Comparison of ENCODE assay signal across 1 cellular context in the genomic region with DNA sequence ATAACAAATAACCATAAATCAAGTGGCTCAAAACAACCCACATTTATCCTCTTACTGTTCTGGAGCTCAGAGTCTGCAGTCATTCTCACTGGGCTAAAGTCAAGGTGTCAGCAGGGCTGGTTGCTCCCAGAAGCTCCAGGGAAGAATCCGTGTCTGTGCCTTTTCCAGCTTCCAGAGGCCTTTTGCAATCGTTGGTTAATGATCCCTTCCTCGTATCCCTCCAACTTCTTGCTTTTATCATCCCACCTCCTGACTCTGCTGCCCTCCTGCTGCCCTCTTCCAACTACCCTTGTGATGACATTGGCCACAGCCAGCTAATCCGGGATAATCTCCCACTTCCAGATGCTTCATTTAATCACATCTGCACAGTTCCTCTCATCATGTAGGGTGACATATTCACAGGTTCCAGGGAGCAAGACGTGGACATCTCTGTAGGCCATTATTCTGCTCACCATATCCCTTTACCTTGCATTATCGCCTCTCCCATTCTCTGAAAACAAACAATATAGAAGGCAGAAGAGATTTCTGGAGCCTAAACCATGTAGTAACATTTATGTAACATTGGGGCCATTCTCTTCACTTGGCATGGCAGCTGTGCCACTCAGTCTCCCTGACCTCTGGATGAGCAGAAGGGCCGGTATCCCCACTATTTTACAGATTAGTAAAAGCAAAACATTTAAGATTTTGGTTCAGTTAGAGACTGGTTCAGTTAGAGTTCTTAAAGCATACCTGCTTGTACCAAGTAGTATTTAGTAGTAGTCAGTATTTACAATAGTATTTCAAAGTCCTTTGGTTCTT.
A peak's percentile ranks its signal among the peaks of the same experiment; 100 is the strongest.
TF ChIP-seq lines count a peak whose summit lies in the region.

No MANE protein-coding gene starts in this region.

TF ChIP-seq in HepG2, 621 proteins besides CTCF, POLR2A, EP300 and RAD21 (continued from another document and continues in another):
- TF ChIP-seq, protein P1, sequence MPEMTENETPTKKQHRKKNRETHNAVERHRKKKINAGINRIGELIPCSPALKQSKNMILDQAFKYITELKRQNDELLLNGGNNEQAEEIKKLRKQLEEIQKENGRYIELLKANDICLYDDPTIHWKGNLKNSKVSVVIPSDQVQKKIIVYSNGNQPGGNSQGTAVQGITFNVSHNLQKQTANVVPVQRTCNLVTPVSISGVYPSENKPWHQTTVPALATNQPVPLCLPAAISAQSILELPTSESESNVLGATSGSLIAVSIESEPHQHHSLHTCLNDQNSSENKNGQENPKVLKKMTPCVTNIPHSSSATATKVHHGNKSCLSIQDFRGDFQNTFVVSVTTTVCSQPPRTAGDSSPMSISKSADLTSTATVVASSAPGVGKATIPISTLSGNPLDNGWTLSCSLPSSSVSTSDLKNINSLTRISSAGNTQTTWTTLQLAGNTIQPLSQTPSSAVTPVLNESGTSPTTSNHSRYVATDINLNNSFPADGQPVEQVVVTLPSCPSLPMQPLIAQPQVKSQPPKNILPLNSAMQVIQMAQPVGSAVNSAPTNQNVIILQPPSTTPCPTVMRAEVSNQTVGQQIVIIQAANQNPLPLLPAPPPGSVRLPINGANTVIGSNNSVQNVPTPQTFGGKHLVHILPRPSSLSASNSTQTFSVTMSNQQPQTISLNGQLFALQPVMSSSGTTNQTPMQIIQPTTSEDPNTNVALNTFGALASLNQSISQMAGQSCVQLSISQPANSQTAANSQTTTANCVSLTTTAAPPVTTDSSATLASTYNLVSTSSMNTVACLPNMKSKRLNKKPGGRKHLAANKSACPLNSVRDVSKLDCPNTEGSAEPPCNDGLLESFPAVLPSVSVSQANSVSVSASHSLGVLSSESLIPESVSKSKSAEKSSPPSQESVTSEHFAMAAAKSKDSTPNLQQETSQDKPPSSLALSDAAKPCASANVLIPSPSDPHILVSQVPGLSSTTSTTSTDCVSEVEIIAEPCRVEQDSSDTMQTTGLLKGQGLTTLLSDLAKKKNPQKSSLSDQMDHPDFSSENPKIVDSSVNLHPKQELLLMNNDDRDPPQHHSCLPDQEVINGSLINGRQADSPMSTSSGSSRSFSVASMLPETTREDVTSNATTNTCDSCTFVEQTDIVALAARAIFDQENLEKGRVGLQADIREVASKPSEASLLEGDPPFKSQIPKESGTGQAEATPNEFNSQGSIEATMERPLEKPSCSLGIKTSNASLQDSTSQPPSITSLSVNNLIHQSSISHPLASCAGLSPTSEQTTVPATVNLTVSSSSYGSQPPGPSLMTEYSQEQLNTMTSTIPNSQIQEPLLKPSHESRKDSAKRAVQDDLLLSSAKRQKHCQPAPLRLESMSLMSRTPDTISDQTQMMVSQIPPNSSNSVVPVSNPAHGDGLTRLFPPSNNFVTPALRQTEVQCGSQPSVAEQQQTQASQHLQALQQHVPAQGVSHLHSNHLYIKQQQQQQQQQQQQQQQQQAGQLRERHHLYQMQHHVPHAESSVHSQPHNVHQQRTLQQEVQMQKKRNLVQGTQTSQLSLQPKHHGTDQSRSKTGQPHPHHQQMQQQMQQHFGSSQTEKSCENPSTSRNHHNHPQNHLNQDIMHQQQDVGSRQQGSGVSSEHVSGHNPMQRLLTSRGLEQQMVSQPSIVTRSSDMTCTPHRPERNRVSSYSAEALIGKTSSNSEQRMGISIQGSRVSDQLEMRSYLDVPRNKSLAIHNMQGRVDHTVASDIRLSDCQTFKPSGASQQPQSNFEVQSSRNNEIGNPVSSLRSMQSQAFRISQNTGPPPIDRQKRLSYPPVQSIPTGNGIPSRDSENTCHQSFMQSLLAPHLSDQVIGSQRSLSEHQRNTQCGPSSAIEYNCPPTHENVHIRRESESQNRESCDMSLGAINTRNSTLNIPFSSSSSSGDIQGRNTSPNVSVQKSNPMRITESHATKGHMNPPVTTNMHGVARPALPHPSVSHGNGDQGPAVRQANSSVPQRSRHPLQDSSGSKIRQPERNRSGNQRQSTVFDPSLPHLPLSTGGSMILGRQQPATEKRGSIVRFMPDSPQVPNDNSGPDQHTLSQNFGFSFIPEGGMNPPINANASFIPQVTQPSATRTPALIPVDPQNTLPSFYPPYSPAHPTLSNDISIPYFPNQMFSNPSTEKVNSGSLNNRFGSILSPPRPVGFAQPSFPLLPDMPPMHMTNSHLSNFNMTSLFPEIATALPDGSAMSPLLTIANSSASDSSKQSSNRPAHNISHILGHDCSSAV (CRISPR knock-in tag; IDR thresholded peaks at IDR 0.05; ENCODE audit: borderline replicate concordance): no peak
- 0 out of 2 replicates have a peak, but pooled peaks have one; percentile 24 for TF ChIP-seq ZNF605 (CRISPR knock-in tag; IDR thresholded peaks at IDR 0.05)
- TF ChIP-seq, protein P2, sequence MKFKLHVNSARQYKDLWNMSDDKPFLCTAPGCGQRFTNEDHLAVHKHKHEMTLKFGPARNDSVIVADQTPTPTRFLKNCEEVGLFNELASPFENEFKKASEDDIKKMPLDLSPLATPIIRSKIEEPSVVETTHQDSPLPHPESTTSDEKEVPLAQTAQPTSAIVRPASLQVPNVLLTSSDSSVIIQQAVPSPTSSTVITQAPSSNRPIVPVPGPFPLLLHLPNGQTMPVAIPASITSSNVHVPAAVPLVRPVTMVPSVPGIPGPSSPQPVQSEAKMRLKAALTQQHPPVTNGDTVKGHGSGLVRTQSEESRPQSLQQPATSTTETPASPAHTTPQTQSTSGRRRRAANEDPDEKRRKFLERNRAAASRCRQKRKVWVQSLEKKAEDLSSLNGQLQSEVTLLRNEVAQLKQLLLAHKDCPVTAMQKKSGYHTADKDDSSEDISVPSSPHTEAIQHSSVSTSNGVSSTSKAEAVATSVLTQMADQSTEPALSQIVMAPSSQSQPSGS (CRISPR knock-in tag; IDR thresholded peaks at IDR 0.05): no peak
- TF ChIP-seq, protein P3, sequence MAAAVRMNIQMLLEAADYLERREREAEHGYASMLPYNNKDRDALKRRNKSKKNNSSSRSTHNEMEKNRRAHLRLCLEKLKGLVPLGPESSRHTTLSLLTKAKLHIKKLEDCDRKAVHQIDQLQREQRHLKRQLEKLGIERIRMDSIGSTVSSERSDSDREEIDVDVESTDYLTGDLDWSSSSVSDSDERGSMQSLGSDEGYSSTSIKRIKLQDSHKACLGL (CRISPR knock-in tag; IDR thresholded peaks at IDR 0.05): no peak
- TF ChIP-seq, protein P4, sequence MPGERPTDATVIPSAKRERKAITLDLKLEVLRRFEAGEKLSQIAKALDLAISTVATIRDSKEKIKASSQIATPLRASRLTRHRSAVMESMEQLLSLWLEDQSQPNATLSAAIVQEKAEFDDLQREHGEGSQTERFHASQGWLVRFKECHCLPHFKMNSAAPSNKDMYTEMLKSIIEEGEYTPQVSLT (CRISPR knock-in tag; IDR thresholded peaks at IDR 0.05; ENCODE audit: borderline replicate concordance, low read depth): no peak
- TF ChIP-seq, protein P5, sequence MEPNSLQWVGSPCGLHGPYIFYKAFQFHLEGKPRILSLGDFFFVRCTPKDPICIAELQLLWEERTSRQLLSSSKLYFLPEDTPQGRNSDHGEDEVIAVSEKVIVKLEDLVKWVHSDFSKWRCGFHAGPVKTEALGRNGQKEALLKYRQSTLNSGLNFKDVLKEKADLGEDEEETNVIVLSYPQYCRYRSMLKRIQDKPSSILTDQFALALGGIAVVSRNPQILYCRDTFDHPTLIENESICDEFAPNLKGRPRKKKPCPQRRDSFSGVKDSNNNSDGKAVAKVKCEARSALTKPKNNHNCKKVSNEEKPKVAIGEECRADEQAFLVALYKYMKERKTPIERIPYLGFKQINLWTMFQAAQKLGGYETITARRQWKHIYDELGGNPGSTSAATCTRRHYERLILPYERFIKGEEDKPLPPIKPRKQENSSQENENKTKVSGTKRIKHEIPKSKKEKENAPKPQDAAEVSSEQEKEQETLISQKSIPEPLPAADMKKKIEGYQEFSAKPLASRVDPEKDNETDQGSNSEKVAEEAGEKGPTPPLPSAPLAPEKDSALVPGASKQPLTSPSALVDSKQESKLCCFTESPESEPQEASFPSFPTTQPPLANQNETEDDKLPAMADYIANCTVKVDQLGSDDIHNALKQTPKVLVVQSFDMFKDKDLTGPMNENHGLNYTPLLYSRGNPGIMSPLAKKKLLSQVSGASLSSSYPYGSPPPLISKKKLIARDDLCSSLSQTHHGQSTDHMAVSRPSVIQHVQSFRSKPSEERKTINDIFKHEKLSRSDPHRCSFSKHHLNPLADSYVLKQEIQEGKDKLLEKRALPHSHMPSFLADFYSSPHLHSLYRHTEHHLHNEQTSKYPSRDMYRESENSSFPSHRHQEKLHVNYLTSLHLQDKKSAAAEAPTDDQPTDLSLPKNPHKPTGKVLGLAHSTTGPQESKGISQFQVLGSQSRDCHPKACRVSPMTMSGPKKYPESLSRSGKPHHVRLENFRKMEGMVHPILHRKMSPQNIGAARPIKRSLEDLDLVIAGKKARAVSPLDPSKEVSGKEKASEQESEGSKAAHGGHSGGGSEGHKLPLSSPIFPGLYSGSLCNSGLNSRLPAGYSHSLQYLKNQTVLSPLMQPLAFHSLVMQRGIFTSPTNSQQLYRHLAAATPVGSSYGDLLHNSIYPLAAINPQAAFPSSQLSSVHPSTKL (CRISPR knock-in tag; IDR thresholded peaks at IDR 0.05): 0 out of 2 replicates have a peak, but pooled peaks have one; percentile 46
- TF ChIP-seq, protein P6, sequence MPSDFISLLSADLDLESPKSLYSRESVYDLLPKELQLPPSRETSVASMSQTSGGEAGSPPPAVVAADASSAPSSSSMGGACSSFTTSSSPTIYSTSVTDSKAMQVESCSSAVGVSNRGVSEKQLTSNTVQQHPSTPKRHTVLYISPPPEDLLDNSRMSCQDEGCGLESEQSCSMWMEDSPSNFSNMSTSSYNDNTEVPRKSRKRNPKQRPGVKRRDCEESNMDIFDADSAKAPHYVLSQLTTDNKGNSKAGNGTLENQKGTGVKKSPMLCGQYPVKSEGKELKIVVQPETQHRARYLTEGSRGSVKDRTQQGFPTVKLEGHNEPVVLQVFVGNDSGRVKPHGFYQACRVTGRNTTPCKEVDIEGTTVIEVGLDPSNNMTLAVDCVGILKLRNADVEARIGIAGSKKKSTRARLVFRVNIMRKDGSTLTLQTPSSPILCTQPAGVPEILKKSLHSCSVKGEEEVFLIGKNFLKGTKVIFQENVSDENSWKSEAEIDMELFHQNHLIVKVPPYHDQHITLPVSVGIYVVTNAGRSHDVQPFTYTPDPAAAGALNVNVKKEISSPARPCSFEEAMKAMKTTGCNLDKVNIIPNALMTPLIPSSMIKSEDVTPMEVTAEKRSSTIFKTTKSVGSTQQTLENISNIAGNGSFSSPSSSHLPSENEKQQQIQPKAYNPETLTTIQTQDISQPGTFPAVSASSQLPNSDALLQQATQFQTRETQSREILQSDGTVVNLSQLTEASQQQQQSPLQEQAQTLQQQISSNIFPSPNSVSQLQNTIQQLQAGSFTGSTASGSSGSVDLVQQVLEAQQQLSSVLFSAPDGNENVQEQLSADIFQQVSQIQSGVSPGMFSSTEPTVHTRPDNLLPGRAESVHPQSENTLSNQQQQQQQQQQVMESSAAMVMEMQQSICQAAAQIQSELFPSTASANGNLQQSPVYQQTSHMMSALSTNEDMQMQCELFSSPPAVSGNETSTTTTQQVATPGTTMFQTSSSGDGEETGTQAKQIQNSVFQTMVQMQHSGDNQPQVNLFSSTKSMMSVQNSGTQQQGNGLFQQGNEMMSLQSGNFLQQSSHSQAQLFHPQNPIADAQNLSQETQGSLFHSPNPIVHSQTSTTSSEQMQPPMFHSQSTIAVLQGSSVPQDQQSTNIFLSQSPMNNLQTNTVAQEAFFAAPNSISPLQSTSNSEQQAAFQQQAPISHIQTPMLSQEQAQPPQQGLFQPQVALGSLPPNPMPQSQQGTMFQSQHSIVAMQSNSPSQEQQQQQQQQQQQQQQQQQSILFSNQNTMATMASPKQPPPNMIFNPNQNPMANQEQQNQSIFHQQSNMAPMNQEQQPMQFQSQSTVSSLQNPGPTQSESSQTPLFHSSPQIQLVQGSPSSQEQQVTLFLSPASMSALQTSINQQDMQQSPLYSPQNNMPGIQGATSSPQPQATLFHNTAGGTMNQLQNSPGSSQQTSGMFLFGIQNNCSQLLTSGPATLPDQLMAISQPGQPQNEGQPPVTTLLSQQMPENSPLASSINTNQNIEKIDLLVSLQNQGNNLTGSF (CRISPR knock-in tag; IDR thresholded peaks at IDR 0.05): no peak
- TF ChIP-seq, protein P7, sequence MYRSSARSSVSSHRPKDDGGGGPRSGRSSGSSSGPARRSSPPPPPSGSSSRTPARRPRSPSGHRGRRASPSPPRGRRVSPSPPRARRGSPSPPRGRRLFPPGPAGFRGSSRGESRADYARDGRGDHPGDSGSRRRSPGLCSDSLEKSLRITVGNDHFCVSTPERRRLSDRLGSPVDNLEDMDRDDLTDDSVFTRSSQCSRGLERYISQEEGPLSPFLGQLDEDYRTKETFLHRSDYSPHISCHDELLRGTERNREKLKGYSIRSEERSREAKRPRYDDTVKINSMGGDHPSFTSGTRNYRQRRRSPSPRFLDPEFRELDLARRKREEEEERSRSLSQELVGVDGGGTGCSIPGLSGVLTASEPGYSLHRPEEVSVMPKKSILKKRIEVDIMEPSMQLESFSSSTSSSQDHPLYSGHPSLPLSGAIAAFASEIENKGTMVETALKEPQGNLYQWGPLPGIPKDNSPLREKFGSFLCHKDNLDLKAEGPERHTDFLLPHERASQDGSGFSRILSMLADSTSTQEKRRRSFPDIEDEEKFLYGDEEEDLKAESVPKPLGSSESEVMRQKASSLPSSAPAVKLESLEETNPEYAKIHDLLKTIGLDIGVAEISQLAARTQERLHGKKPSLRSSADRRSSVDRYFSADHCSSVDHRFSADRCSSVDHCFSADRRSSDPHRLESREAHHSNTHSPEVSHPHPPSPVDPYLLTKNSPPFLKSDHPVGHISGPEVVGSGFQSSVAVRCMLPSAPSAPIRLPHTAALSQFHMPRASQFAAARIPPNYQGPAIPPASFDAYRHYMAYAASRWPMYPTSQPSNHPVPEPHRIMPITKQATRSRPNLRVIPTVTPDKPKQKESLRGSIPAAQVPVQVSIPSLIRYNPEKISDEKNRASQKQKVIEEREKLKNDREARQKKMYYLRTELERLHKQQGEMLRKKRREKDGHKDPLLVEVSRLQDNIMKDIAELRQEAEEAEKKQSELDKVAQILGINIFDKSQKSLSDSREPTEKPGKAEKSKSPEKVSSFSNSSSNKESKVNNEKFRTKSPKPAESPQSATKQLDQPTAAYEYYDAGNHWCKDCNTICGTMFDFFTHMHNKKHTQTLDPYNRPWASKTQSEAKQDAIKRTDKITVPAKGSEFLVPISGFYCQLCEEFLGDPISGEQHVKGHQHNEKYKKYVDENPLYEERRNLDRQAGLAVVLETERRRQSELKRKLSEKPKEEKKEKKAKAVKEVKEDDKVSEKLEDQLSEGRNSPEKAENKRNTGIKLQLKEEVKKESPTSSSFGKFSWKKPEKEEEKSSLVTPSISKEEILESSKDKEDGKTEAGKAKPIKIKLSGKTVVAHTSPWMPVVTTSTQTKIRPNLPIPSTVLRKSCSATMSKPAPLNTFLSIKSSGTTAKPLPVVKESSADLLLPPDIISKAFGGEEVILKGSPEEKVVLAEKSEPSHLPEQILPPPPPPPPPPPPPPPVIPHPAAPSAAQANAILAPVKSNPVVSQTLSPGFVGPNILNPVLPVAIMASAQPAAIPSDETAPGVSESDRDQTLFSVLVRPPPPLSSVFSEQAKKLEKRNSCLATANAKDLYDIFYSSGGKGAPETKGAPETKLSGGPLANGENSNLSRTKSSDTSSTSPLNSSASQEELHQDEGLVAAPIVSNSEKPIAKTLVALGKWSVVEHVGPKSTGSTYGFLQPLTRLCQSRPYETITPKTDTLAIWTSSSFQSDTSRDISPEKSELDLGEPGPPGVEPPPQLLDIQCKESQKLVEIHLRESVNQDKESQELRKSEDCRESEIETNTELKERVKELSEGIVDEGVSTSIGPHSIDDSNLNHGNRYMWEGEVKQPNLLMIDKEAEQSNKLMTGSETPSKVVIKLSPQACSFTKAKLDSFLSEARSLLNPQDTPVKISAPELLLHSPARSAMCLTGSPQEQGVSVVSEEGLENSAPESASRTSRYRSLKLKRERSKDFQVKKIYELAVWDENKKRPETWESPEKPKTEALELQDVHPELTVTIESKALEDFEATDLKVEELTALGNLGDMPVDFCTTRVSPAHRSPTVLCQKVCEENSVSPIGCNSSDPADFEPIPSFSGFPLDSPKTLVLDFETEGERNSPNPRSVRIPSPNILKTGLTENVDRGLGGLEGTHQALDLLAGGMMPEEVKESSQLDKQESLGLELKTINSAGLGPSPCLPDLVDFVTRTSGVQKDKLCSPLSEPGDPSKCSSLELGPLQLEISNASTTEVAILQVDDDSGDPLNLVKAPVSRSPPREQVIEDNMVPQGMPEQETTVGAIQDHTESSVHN (CRISPR knock-in tag; IDR thresholded peaks at IDR 0.05): no peak
- 0 out of 2 replicates have a peak, but pooled peaks have one; percentile 59 for TF ChIP-seq ZNF775 (CRISPR knock-in tag; IDR thresholded peaks at IDR 0.05; ENCODE audit: borderline replicate concordance)
- TF ChIP-seq ASH2L (IDR thresholded peaks at IDR 0.05; ENCODE audit: insufficient read length, low read depth, low read length): peak; percentile 54
- no peak for TF ChIP-seq SNRNP70 (IDR thresholded peaks at IDR 0.05; ENCODE audit: low read depth, low read length)
